ENCODE assay signal across 17 cellular contexts in the genomic region with DNA sequence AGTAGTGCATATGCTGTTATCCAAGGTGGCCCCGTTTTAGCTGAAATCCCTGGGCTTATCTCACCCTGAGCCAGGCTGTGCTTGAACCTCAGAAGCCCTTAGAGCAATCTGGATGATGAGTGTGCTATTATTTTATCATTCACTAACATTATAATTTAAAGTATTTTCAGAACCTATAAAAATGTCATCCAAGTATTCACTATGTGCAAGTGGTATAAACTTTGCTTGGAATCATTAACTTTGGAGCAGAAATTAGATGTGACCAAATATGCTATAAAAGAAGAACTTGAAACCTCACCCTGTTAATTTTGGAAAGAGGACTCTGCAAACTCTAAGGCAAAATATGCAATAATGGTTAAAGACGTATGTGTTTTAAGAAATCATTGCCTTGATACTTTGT.
"Had no signal": no experiment of that assay in that cellular context is flagged by ENCODE, and none has a peak within 500 bp of the region (broad histone marks: within the 10 kb centered on the region; RNA-seq: fewer than 3 reads in every experiment).

No MANE protein-coding gene starts in this region.

- H3K4me1 ChIP-seq: pancreas, tibial artery, uterus had no signal

- H3K36me3 ChIP-seq: pancreas, spleen, tibial artery, uterus had no signal

- H3K27ac ChIP-seq: coronary artery, pancreas, spleen, tibial artery, uterus had no signal

- H3K27me3 ChIP-seq: pancreas, spleen, uterus had no signal

- H3K9me3 Mint-ChIP-seq: activated naive CD4-positive, alpha-beta T cell treated with anti-CD3 and anti-CD28 coated beads for 36 hours; activated T-helper 2 cell treated with anti-CD3 and anti-CD28 coated beads, Interferon-gamma antibody, Interleukin-2, Interleukin-4, amounts not matched to agents 10 μg/mL and 5 μg/mL and 100 μg/mL, durations not matched to agents 14 hours and 24 hours and 36 hours; central memory CD8-positive, alpha-beta T cell; naive thymus-derived CD8-positive, alpha-beta T cell; stimulated activated naive B cell treated with anti-CD40 and anti-IgM and Interleukin-4, amounts not matched to agents 10 μg/mL and 1 μg/mL and 100 μg/mL, for 72 hours had no signal

- H3K27ac Mint-ChIP-seq: activated naive CD4-positive, alpha-beta T cell treated with anti-CD3 and anti-CD28 coated beads for 36 hours; stimulated activated naive B cell treated with anti-CD40 and anti-IgM and Interleukin-4, amounts not matched to agents 10 μg/mL and 1 μg/mL and 100 μg/mL, for 72 hours had no signal

- H3K36me3 Mint-ChIP-seq: naive thymus-derived CD8-positive, alpha-beta T cell; stimulated activated naive B cell treated with anti-CD40 and anti-IgM and Interleukin-4, amounts not matched to agents 10 μg/mL and 1 μg/mL and 100 μg/mL, for 72 hours had no signal

- DNase-seq: activated CD4-positive, CD25-positive, alpha-beta regulatory T cell treated with anti-CD3 and anti-CD28 coated beads, Interleukin-2, amount 50 U/mL, for 72 hours; activated naive CD4-positive, alpha-beta T cell treated with anti-CD3 and anti-CD28 coated beads for 36 hours; activated T-cell treated with anti-CD3 and anti-CD28 coated beads, Interleukin-2, amount 50 U/mL, for 1 hour; aorta; mesenchymal stem cell; naive thymus-derived CD8-positive, alpha-beta T cell; pancreas; SK-N-SH; spleen; stimulated activated CD4-positive, alpha-beta T cell treated with anti-CD3 and anti-CD28 coated beads, Interleukin-4, amount 100 ng/mL, for 4 hours; stimulated activated naive B cell treated with anti-CD40 and anti-IgM and Interleukin-4, amounts not matched to agents 10 μg/mL and 1 μg/mL and 100 μg/mL, for 72 hours; T1000; tibial artery; uterus had no signal

- H3K4me3 ChIP-seq: coronary artery, pancreas, spleen, tibial artery, uterus had no signal

- H3K9ac ChIP-seq: SK-N-SH had no signal

- ATAC-seq: naive thymus-derived CD8-positive, alpha-beta T cell; pancreas had no signal

- H3K9me3 ChIP-seq: pancreas, SK-N-SH, spleen, tibial artery, uterus had no signal

- H3K4me3 Mint-ChIP-seq: activated naive CD4-positive, alpha-beta T cell treated with anti-CD3 and anti-CD28 coated beads for 36 hours; central memory CD8-positive, alpha-beta T cell; naive thymus-derived CD8-positive, alpha-beta T cell; stimulated activated naive B cell treated with anti-CD40 and anti-IgM and Interleukin-4, amounts not matched to agents 10 μg/mL and 1 μg/mL and 100 μg/mL, for 72 hours had no signal
